ENCODE assay signal across 1 cellular context in the genomic region with DNA sequence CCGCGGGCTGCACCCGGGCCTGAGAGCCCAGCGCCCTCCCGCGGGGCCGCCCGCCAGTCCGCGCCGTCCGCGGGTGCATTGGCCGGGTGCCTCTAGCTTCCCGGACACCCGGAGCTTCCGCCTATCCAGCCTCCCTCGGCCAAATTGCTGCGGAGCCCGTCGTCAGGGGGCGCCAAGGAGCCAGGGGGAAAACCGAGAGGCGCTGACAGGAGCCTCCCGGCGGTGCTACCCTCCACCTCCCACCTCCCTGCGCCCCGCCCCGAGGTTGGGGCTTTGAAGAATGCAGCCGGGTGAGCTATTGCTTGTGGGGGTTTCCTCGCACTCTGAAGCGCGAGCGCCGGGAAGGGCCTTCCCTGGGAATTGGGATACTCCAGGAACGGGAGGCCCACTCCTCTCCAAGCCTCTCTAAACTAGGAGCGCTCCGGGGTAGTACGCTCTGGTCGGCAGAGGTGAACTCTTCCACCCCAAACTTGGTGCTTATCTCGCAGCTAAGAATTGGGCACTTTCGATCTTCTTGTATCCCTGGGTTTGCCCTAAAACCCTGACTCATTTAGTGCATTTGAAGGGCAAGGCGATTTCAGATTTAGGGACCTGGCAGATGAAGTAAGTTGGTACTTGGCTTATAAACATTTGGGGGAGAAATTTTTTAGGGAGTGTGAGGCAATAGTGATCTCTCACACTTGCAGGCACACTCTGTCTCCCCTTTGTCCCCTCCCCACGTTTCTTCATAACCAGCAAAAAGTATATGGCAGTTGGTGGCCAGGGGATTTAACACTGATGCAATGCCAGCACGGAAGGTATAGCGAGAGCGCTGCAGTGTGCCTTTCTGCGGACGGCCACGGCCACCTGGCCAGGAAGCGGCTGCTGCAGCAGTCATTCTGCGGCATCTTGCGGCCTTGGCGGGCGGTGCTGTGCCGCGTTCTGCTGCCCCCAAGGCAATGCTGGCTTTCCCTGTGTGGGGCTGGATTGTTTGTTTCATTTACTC.
TF ChIP-seq lines count a peak whose summit lies in the region.

No MANE protein-coding gene starts in this region.

TF ChIP-seq in HEK293, 187 proteins besides CTCF, POLR2A, EP300 and RAD21 (continued from another document and continues in another):
- TF ChIP-seq, protein P1, sequence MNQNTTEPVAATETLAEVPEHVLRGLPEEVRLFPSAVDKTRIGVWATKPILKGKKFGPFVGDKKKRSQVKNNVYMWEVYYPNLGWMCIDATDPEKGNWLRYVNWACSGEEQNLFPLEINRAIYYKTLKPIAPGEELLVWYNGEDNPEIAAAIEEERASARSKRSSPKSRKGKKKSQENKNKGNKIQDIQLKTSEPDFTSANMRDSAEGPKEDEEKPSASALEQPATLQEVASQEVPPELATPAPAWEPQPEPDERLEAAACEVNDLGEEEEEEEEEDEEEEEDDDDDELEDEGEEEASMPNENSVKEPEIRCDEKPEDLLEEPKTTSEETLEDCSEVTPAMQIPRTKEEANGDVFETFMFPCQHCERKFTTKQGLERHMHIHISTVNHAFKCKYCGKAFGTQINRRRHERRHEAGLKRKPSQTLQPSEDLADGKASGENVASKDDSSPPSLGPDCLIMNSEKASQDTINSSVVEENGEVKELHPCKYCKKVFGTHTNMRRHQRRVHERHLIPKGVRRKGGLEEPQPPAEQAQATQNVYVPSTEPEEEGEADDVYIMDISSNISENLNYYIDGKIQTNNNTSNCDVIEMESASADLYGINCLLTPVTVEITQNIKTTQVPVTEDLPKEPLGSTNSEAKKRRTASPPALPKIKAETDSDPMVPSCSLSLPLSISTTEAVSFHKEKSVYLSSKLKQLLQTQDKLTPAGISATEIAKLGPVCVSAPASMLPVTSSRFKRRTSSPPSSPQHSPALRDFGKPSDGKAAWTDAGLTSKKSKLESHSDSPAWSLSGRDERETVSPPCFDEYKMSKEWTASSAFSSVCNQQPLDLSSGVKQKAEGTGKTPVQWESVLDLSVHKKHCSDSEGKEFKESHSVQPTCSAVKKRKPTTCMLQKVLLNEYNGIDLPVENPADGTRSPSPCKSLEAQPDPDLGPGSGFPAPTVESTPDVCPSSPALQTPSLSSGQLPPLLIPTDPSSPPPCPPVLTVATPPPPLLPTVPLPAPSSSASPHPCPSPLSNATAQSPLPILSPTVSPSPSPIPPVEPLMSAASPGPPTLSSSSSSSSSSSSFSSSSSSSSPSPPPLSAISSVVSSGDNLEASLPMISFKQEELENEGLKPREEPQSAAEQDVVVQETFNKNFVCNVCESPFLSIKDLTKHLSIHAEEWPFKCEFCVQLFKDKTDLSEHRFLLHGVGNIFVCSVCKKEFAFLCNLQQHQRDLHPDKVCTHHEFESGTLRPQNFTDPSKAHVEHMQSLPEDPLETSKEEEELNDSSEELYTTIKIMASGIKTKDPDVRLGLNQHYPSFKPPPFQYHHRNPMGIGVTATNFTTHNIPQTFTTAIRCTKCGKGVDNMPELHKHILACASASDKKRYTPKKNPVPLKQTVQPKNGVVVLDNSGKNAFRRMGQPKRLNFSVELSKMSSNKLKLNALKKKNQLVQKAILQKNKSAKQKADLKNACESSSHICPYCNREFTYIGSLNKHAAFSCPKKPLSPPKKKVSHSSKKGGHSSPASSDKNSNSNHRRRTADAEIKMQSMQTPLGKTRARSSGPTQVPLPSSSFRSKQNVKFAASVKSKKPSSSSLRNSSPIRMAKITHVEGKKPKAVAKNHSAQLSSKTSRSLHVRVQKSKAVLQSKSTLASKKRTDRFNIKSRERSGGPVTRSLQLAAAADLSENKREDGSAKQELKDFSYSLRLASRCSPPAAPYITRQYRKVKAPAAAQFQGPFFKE (tag by site-specific recombination; IDR thresholded peaks at IDR 0.05; ENCODE audit: borderline replicate concordance) = no peak
- TF ChIP-seq, protein P2, sequence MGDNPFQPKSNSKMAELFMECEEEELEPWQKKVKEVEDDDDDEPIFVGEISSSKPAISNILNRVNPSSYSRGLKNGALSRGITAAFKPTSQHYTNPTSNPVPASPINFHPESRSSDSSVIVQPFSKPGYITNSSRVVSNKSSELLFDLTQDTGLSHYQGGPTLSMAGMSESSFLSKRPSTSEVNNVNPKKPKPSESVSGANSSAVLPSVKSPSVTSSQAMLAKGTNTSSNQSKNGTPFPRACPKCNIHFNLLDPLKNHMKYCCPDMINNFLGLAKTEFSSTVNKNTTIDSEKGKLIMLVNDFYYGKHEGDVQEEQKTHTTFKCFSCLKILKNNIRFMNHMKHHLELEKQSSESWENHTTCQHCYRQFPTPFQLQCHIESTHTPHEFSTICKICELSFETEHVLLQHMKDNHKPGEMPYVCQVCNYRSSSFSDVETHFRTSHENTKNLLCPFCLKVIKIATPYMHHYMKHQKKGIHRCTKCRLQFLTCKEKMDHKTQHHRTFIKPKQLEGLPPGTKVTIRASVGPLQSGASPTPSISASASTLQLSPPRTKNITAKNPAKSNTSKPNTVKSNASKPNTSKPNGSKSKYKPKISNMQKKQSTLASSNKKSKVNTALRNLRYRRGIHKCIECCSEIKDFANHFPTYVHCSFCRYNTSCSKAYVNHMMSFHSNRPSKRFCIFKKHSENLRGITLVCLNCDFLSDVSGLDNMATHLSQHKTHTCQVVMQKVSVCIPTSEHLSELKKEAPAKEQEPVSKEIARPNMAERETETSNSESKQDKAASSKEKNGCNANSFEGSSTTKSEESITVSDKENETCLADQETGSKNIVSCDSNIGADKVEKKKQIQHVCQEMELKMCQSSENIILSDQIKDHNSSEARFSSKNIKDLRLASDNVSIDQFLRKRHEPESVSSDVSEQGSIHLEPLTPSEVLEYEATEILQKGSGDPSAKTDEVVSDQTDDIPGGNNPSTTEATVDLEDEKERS (tag by site-specific recombination; IDR thresholded peaks at IDR 0.05) = no peak
- TF ChIP-seq, protein P3, sequence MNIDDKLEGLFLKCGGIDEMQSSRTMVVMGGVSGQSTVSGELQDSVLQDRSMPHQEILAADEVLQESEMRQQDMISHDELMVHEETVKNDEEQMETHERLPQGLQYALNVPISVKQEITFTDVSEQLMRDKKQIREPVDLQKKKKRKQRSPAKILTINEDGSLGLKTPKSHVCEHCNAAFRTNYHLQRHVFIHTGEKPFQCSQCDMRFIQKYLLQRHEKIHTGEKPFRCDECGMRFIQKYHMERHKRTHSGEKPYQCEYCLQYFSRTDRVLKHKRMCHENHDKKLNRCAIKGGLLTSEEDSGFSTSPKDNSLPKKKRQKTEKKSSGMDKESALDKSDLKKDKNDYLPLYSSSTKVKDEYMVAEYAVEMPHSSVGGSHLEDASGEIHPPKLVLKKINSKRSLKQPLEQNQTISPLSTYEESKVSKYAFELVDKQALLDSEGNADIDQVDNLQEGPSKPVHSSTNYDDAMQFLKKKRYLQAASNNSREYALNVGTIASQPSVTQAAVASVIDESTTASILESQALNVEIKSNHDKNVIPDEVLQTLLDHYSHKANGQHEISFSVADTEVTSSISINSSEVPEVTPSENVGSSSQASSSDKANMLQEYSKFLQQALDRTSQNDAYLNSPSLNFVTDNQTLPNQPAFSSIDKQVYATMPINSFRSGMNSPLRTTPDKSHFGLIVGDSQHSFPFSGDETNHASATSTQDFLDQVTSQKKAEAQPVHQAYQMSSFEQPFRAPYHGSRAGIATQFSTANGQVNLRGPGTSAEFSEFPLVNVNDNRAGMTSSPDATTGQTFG (tag by site-specific recombination; IDR thresholded peaks at IDR 0.05; ENCODE audit: borderline replicate concordance) = no peak
- TF ChIP-seq SP7 (tag by site-specific recombination; IDR thresholded peaks at IDR 0.05) (peak; percentile 54), ZNF239 (tag by site-specific recombination; IDR thresholded peaks at IDR 0.05) (no peak), ZNF433 (tag by site-specific recombination; IDR thresholded peaks at IDR 0.05; ENCODE audit: low read depth) (no peak), ZNF501 (tag by site-specific recombination; IDR thresholded peaks at IDR 0.05) (peak; percentile 63; the same call in 1 of the 2 replicates), MYNN (tag by site-specific recombination; IDR thresholded peaks at IDR 0.05; ENCODE audit: borderline replicate concordance) (no peak), ZNF776 (tag by site-specific recombination; IDR thresholded peaks at IDR 0.05; ENCODE audit: borderline replicate concordance) (no peak), ZNF654 (tag by site-specific recombination; IDR thresholded peaks at IDR 0.05; ENCODE audit: low read depth) (peak; percentile 45), TCF7L2 (IDR thresholded peaks at IDR 0.05; ENCODE audit: borderline replicate concordance, low read depth, low read length) (no peak), ZNF211 (tag by site-specific recombination; IDR thresholded peaks at IDR 0.05; ENCODE audit: low read depth) (no peak), HOXC10 (CRISPR knock-in tag; IDR thresholded peaks at IDR 0.05) (no peak; the same call in 1 of the 2 replicates), HOXD13 (CRISPR knock-in tag; IDR thresholded peaks at IDR 0.05; ENCODE audit: borderline replicate concordance) (0 out of 2 replicates have a peak, but pooled peaks have one; percentile 23), ZBTB1 (tag by site-specific recombination; IDR thresholded peaks at IDR 0.05) (no peak), MEIS1 (CRISPR knock-in tag; IDR thresholded peaks at IDR 0.05; ENCODE audit: borderline replicate concordance) (no peak), ZNF621 (tag by site-specific recombination; IDR thresholded peaks at IDR 0.05) (no peak), IKZF3 (tag by site-specific recombination; IDR thresholded peaks at IDR 0.05) (peak; percentile 97), ZNF114 (tag by site-specific recombination; IDR thresholded peaks at IDR 0.05) (no peak)
- TF ChIP-seq, protein P4, sequence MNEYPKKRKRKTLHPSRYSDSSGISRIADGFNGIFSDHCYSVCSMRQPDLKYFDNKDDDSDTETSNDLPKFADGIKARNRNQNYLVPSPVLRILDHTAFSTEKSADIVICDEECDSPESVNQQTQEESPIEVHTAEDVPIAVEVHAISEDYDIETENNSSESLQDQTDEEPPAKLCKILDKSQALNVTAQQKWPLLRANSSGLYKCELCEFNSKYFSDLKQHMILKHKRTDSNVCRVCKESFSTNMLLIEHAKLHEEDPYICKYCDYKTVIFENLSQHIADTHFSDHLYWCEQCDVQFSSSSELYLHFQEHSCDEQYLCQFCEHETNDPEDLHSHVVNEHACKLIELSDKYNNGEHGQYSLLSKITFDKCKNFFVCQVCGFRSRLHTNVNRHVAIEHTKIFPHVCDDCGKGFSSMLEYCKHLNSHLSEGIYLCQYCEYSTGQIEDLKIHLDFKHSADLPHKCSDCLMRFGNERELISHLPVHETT (tag by site-specific recombination; IDR thresholded peaks at IDR 0.05) = peak; percentile 31; the same call in 1 of the 2 replicates
- TF ChIP-seq, protein P5, sequence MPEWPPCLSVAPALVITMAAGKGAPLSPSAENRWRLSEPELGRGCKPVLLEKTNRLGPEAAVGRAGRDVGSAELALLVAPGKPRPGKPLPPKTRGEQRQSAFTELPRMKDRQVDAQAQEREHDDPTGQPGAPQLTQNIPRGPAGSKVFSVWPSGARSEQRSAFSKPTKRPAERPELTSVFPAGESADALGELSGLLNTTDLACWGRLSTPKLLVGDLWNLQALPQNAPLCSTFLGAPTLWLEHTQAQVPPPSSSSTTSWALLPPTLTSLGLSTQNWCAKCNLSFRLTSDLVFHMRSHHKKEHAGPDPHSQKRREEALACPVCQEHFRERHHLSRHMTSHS (tag by site-specific recombination; IDR thresholded peaks at IDR 0.05) = no peak
- TF ChIP-seq, protein P6, sequence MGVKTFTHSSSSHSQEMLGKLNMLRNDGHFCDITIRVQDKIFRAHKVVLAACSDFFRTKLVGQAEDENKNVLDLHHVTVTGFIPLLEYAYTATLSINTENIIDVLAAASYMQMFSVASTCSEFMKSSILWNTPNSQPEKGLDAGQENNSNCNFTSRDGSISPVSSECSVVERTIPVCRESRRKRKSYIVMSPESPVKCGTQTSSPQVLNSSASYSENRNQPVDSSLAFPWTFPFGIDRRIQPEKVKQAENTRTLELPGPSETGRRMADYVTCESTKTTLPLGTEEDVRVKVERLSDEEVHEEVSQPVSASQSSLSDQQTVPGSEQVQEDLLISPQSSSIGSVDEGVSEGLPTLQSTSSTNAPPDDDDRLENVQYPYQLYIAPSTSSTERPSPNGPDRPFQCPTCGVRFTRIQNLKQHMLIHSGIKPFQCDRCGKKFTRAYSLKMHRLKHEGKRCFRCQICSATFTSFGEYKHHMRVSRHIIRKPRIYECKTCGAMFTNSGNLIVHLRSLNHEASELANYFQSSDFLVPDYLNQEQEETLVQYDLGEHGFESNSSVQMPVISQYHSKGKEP (tag by site-specific recombination; IDR thresholded peaks at IDR 0.05) = peak; percentile 92
- TF ChIP-seq, protein P7, sequence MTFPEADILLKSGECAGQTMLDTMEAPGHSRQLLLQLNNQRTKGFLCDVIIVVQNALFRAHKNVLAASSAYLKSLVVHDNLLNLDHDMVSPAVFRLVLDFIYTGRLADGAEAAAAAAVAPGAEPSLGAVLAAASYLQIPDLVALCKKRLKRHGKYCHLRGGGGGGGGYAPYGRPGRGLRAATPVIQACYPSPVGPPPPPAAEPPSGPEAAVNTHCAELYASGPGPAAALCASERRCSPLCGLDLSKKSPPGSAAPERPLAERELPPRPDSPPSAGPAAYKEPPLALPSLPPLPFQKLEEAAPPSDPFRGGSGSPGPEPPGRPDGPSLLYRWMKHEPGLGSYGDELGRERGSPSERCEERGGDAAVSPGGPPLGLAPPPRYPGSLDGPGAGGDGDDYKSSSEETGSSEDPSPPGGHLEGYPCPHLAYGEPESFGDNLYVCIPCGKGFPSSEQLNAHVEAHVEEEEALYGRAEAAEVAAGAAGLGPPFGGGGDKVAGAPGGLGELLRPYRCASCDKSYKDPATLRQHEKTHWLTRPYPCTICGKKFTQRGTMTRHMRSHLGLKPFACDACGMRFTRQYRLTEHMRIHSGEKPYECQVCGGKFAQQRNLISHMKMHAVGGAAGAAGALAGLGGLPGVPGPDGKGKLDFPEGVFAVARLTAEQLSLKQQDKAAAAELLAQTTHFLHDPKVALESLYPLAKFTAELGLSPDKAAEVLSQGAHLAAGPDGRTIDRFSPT (tag by site-specific recombination; IDR thresholded peaks at IDR 0.05) = 0 out of 2 replicates have a peak, but pooled peaks have one; percentile 13
- TF ChIP-seq, protein P8, sequence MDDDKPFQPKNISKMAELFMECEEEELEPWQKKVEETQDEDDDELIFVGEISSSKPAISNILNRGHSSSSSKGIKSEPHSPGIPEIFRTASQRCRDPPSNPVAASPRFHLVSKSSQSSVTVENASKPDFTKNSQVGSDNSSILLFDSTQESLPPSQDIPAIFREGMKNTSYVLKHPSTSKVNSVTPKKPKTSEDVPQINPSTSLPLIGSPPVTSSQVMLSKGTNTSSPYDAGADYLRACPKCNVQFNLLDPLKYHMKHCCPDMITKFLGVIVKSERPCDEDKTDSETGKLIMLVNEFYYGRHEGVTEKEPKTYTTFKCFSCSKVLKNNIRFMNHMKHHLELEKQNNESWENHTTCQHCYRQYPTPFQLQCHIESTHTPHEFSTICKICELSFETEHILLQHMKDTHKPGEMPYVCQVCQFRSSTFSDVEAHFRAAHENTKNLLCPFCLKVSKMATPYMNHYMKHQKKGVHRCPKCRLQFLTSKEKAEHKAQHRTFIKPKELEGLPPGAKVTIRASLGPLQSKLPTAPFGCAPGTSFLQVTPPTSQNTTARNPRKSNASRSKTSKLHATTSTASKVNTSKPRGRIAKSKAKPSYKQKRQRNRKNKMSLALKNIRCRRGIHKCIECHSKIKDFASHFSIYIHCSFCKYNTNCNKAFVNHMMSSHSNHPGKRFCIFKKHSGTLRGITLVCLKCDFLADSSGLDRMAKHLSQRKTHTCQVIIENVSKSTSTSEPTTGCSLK (tag by site-specific recombination; IDR thresholded peaks at IDR 0.05) = no peak
